18 cellular contexts compared by ENCODE assay signal in genomic region chr6:127365874-127366273, GRCh38. TPM values are rescaled to one million over a fixed set of nuclear protein-coding genes. Genes with fewer than 3 reads are reported as not detected.
DNase-seq lines count a peak whose midpoint lies in the region; ATAC-seq, FAIRE-seq and TF ChIP-seq lines count a peak whose summit lies in the region.
"Had no signal": no experiment of that assay in that cellular context is flagged by ENCODE, and none has a peak within 500 bp of the region (broad histone marks: within the 10 kb centered on the region; RNA-seq: fewer than 3 reads in every experiment).

No MANE protein-coding gene starts in this region.

- no peaks in the 10 kb centered on the region for H3K79me2 ChIP-seq in H9 (ENCODE audit: insufficient read depth, low read length)

- no peaks in the 10 kb centered on the region for H3K9me3 ChIP-seq in H9 (ENCODE audit: control insufficient read depth, low read depth, low read length)
- H3K9me3 ChIP-seq in SJCRH30 (replicated peaks) = no peaks in the 10 kb centered on the region
- H3K9me3 ChIP-seq in gastroesophageal sphincter = no peaks in the 10 kb centered on the region
- peaks cover 0 to 5% (median 0%) of the 10 kb centered on the region in 3 donors for H3K9me3 ChIP-seq in tibial artery
- H3K9me3 ChIP-seq: HAP-1 had no signal

- no peak for TF ChIP-seq EP300 in gastroesophageal sphincter (IDR thresholded peaks at IDR 0.05)

- H3K4me3 ChIP-seq in SJCRH30 (no peak overlapping the region), gastroesophageal sphincter (no peak overlapping the region), tibial artery (no peak overlapping the region)
- H3K4me3 ChIP-seq: BLaER1 treated with 17β-estradiol and CSF1 and Interleukin-3, amounts not matched to agents 10 nM and 100 nM; HAP-1 had no signal

- peaks cover 0 to 6% (median 0%) of the 10 kb centered on the region in 3 experiments; a peak in 5 of 7 replicates for H3K36me3 Mint-ChIP-seq in H9 (ENCODE audit: insufficient read depth in 1 of 3, low read depth in 3 of 3)
- H3K36me3 Mint-ChIP-seq: activated CD4-positive, alpha-beta memory T cell treated with anti-CD3 and anti-CD28 coated beads for 36 hours had no signal

- H3K27ac ChIP-seq in H9 (ENCODE audit: insufficient read length, low read depth, low read length) (no peak overlapping the region), SJCRH30 (peak overlapping the region; percentile 2; the same call in 1 of the 2 replicates), gastroesophageal sphincter (peak overlapping the region in 3 of 4 donors; percentile 15 to 48 (median 47)), tibial artery (peak overlapping the region; percentile 29 to 31)

- H3T11ph ChIP-seq in H9 (ENCODE audit: low read length) = no peak overlapping the region

- peak; percentile 34 for ATAC-seq in gastroesophageal sphincter
- no peak for ATAC-seq in GM21723 (IDR thresholded peaks at IDR 0.05; ENCODE audit: unreplicated experiment)
- no peak for ATAC-seq in GM21526 (IDR thresholded peaks at IDR 0.05; ENCODE audit: low FRiP score, unreplicated experiment)
- ATAC-seq: naive thymus-derived CD8-positive, alpha-beta T cell had no signal

- H2BK5ac ChIP-seq in H9 (ENCODE audit: insufficient read length, low read length) = no peak overlapping the region

- TF ChIP-seq POLR2A in gastroesophageal sphincter (IDR thresholded peaks at IDR 0.05) = no peak

- H3K56ac ChIP-seq in H9 (ENCODE audit: insufficient read length, low read depth, low read length) = no peak overlapping the region

- no peak overlapping the region for H2AK5ac ChIP-seq in H9 (ENCODE audit: insufficient read length, low read length)

- no peak overlapping the region for H4K5ac ChIP-seq in H9 (ENCODE audit: insufficient read length, low read depth, low read length)

- H3K9me3 Mint-ChIP-seq in H9 = peaks cover 0 to 7% of the 10 kb centered on the region in 2 experiments; a peak in 2 of 5 replicates
- H3K9me3 Mint-ChIP-seq: activated CD4-positive, alpha-beta memory T cell treated with anti-CD3 and anti-CD28 coated beads for 36 hours; activated naive CD8-positive, alpha-beta T cell treated with anti-CD3 and anti-CD28 coated beads for 36 hours had no signal

- H3K4me3 Mint-ChIP-seq in H9 = no peak overlapping the region
- H3K4me3 Mint-ChIP-seq: activated CD4-positive, alpha-beta memory T cell treated with anti-CD3 and anti-CD28 coated beads for 36 hours; activated naive CD8-positive, alpha-beta T cell treated with anti-CD3 and anti-CD28 coated beads for 36 hours; naive thymus-derived CD8-positive, alpha-beta T cell had no signal

- H3K4me2 ChIP-seq in H9 (ENCODE audit: insufficient read depth, insufficient read length, low read length) = no peak overlapping the region

- no CpG with 5 or more reads among the region's 5 CpGs for WGBS in H9 (ENCODE audit: extremely low coverage, insufficient read length, low lambda C conversion rate)
- WGBS in gastroesophageal sphincter (ENCODE audit: low coverage in 1 of 2), 2 donors = 78 to 100% methylated on average over 1 to 5 of the region's 5 CpGs

- no peak overlapping the region for H2BK12ac ChIP-seq in H9 (ENCODE audit: insufficient read length, low read depth, low read length)

- H4K91ac ChIP-seq in H9 (ENCODE audit: insufficient read length, low read depth, low read length) = no peak overlapping the region

- H3K18ac ChIP-seq in H9 (ENCODE audit: insufficient read length, low read depth, low read length) = no peak overlapping the region

- H4K8ac ChIP-seq in H9 (replicated peaks; ENCODE audit: insufficient read length, low read depth, low read length) = no peak overlapping the region

- H2BK20ac ChIP-seq in H9 (ENCODE audit: low read depth, low read length, poor library complexity, severe bottlenecking) = no peak overlapping the region

- H3K36me3 ChIP-seq in SJCRH30 (no peaks in the 10 kb centered on the region), gastroesophageal sphincter (no peaks in the 10 kb centered on the region), tibial artery (no peaks in the 10 kb centered on the region)
- H3K36me3 ChIP-seq: HAP-1 had no signal

- no peak overlapping the region for H3K4ac ChIP-seq in H9 (ENCODE audit: low read depth, low read length)

- H2BK15ac ChIP-seq in H9 (ENCODE audit: low read depth, low read length) = no peak overlapping the region

- no peak overlapping the region for H2AFZ ChIP-seq in H9 (ENCODE audit: low read length)

- H3K9ac ChIP-seq in H9 (ENCODE audit: extremely low read depth, insufficient read length, low read length) = no peak overlapping the region
- H3K9ac ChIP-seq: BLaER1 treated with 17β-estradiol and CSF1 and Interleukin-3, amounts not matched to agents 10 nM and 100 nM had no signal

- H3K79me1 ChIP-seq in H9 (ENCODE audit: insufficient read depth, low read depth, low read length, poor library complexity, severe bottlenecking) = no peaks in the 10 kb centered on the region

- no peaks in the 10 kb centered on the region for H3K27me3 Mint-ChIP-seq in H9 (ENCODE audit: low read depth)
- H3K27me3 Mint-ChIP-seq: activated CD4-positive, alpha-beta memory T cell treated with anti-CD3 and anti-CD28 coated beads for 36 hours; activated naive CD8-positive, alpha-beta T cell treated with anti-CD3 and anti-CD28 coated beads for 36 hours had no signal

- H3K27me3 ChIP-seq in H9 (ENCODE audit: insufficient read depth, low read length) = no peaks in the 10 kb centered on the region
- H3K27me3 ChIP-seq in SJCRH30 = no peaks in the 10 kb centered on the region
- H3K27me3 ChIP-seq in gastroesophageal sphincter = no peaks in the 10 kb centered on the region
- no peaks in the 10 kb centered on the region for H3K27me3 ChIP-seq in tibial artery
- H3K27me3 ChIP-seq: BLaER1 treated with 17β-estradiol and CSF1 and Interleukin-3, amounts not matched to agents 10 nM and 100 nM had no signal

- H3K4me1 ChIP-seq in H9 (ENCODE audit: insufficient read depth, low read length) (no peaks in the 10 kb centered on the region; the same call in 1 of the 2 replicates), SJCRH30 (peaks cover 3% of the 10 kb centered on the region; the same call in 1 of the 2 replicates), gastroesophageal sphincter (peaks cover 0 to 9% (median 0%) of the 10 kb centered on the region in 3 donors), tibial artery (peaks cover 0 to 14% (median 5%) of the 10 kb centered on the region in 4 donors)
- H3K4me1 ChIP-seq: HAP-1 had no signal

- FAIRE-seq in GM19239 (lab: Jason Lieb, UNC) = no peak
- FAIRE-seq: frontal cortex had no signal

- no peaks in the 10 kb centered on the region for H3K23me2 ChIP-seq in H9 (ENCODE audit: insufficient read length, low read depth, low read length, poor library complexity, severe bottlenecking)

- H3K23ac ChIP-seq in H9 (ENCODE audit: insufficient read length, low read depth, low read length) = no peak overlapping the region

- TF ChIP-seq CTCF in H9 (conservative IDR thresholded peaks at IDR 0.05) (no peak), gastroesophageal sphincter (IDR thresholded peaks at IDR 0.05) (no peak), tibial artery (IDR thresholded peaks at IDR 0.05) (no peak)

- H3K14ac ChIP-seq in H9 (ENCODE audit: insufficient read depth, low read length) = no peak overlapping the region

- DNase-seq in H9 = no peak
- DNase-seq in SJCRH30 = no peak
- no peak for DNase-seq in tibial artery
- no peak for DNase-seq in GM19239 (ENCODE audit: insufficient read length, low spot score)
- DNase-seq: activated CD4-positive, alpha-beta memory T cell treated with anti-CD3 and anti-CD28 coated beads for 36 hours; activated naive CD8-positive, alpha-beta T cell treated with anti-CD3 and anti-CD28 coated beads for 36 hours; activated T-cell treated with anti-CD3 and anti-CD28 coated beads, Interleukin-2, amount 50 U/mL, for 48 hours; caudate nucleus; naive thymus-derived CD8-positive, alpha-beta T cell; NCI-H1694 treated with DMSO at 0.1 percent for 48 hours; NCI-H510A treated with DMSO at 0.1 percent for 48 hours; substantia nigra had no signal

- intact Hi-C loops in tibial artery (cut with DNase I; ENCODE audit: low total_unique reads) = no loop called here

- H4K20me1 ChIP-seq in H9 (ENCODE audit: control insufficient read depth, insufficient read depth, insufficient read length) = no peaks in the 10 kb centered on the region
- H4K20me1 ChIP-seq: BLaER1 treated with 17β-estradiol and CSF1 and Interleukin-3, amounts not matched to agents 10 nM and 100 nM had no signal

- peaks cover 4% of the 10 kb centered on the region in 2 experiments; a peak in 3 of 4 replicates for H3K4me1 Mint-ChIP-seq in H9
- H3K4me1 Mint-ChIP-seq: activated naive CD8-positive, alpha-beta T cell treated with anti-CD3 and anti-CD28 coated beads for 36 hours had no signal

- H3K27ac Mint-ChIP-seq in H9 = peak overlapping the region in 2 of 3 experiments; percentile 16 to 23; a peak in 4 of 7 replicates
- H3K27ac Mint-ChIP-seq: activated CD4-positive, alpha-beta memory T cell treated with anti-CD3 and anti-CD28 coated beads for 36 hours; activated naive CD8-positive, alpha-beta T cell treated with anti-CD3 and anti-CD28 coated beads for 36 hours; naive thymus-derived CD8-positive, alpha-beta T cell had no signal

- H2BK120ac ChIP-seq in H9 (ENCODE audit: low read depth, low read length, poor library complexity, severe bottlenecking) = no peak overlapping the region

RNA-seq across cellular contexts. Expression of gene ECHDC1, which starts 22.5 kb away (rescaled TPM):
- total RNA-seq in H9 (2021) (47.8 and 49.8 TPM in 2 replicates), gastroesophageal sphincter (10 to 100 TPM; 52.0 to 74.4 (median 58.9) TPM)
- 70.2 and 77.2 TPM in 2 replicates for total RNA-seq in SJCRH30 (2014; rRNA removed; shearing (Covaris generic))
